1 cellular context compared by ENCODE assay signal in genomic region chr19:5680437-5681368, GRCh38.
TF ChIP-seq lines count a peak whose summit lies in the region.

A gene with protein sequence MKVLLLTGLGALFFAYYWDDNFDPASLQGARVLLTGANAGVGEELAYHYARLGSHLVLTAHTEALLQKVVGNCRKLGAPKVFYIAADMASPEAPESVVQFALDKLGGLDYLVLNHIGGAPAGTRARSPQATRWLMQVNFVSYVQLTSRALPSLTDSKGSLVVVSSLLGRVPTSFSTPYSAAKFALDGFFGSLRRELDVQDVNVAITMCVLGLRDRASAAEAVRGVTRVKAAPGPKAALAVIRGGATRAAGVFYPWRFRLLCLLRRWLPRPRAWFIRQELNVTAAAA (plus strand): TSS chr19:5681027. CDS start chr19:5684833, 3,806 bp downstream.
A gene with protein sequence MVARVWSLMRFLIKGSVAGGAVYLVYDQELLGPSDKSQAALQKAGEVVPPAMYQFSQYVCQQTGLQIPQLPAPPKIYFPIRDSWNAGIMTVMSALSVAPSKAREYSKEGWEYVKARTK (minus strand): TSS chr19:5680516. CDS start chr19:5680486, 30 bp downstream.

TF ChIP-seq in K562, 482 proteins besides CTCF, POLR2A, EP300 and RAD21 (continued from another document and continues in another):
- TF ChIP-seq, protein P1, sequence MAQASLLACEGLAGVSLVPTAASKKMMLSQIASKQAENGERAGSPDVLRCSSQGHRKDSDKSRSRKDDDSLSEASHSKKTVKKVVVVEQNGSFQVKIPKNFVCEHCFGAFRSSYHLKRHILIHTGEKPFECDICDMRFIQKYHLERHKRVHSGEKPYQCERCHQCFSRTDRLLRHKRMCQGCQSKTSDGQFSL (CRISPR knock-in tag; IDR thresholded peaks at IDR 0.05) = no peak
- TF ChIP-seq, protein P1 (tag; IDR thresholded peaks at IDR 0.05) = no peak
- TF ChIP-seq, protein P2, sequence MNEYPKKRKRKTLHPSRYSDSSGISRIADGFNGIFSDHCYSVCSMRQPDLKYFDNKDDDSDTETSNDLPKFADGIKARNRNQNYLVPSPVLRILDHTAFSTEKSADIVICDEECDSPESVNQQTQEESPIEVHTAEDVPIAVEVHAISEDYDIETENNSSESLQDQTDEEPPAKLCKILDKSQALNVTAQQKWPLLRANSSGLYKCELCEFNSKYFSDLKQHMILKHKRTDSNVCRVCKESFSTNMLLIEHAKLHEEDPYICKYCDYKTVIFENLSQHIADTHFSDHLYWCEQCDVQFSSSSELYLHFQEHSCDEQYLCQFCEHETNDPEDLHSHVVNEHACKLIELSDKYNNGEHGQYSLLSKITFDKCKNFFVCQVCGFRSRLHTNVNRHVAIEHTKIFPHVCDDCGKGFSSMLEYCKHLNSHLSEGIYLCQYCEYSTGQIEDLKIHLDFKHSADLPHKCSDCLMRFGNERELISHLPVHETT (CRISPR knock-in tag; conservative IDR thresholded peaks at IDR 0.05 in 1 of 2, IDR thresholded peaks at IDR 0.05 in 1 of 2) = peak in 1 of 2 experiments; percentile 94; a peak in 2 of 4 replicates
- TF ChIP-seq, protein P3, sequence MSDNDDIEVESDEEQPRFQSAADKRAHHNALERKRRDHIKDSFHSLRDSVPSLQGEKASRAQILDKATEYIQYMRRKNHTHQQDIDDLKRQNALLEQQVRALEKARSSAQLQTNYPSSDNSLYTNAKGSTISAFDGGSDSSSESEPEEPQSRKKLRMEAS (CRISPR knock-in tag; IDR thresholded peaks at IDR 0.05) = peak; percentile 64
- TF ChIP-seq PHF8 (IDR thresholded peaks at IDR 0.05; ENCODE audit: borderline replicate concordance, low read length) (peak; percentile 40; the same call in 1 of the 2 replicates), KDM5B (IDR thresholded peaks at IDR 0.05; ENCODE audit: insufficient replicate concordance, low read depth, low read length) (peak; percentile 94), POLR2H (tag; IDR thresholded peaks at IDR 0.05; ENCODE audit: low read depth) (no peak), BMI1 (IDR thresholded peaks at IDR 0.05; ENCODE audit: low read length) (peak; percentile 95), BCOR (IDR thresholded peaks at IDR 0.05) (no peak), ZNF121 (CRISPR knock-in tag; conservative IDR thresholded peaks at IDR 0.05) (no peak), ZFX (CRISPR knock-in tag; IDR thresholded peaks at IDR 0.05) (peak; percentile 94), ZNF445 (CRISPR knock-in tag; IDR thresholded peaks at IDR 0.05; ENCODE audit: low read depth) (no peak), DMBX1 (CRISPR knock-in tag; IDR thresholded peaks at IDR 0.05; ENCODE audit: borderline replicate concordance) (peak; percentile 75; the same call in 1 of the 2 replicates), MTA3 (IDR thresholded peaks at IDR 0.05; ENCODE audit: borderline replicate concordance) (peak; percentile 62; the same call in 1 of the 2 replicates), MXD1 (CRISPR knock-in tag; IDR thresholded peaks at IDR 0.05; ENCODE audit: borderline replicate concordance, poor library complexity, severe bottlenecking) (peak; percentile 67), BCL6 (CRISPR knock-in tag; IDR thresholded peaks at IDR 0.05) (peak; percentile 60; the same call in 1 of the 2 replicates), SAFB (IDR thresholded peaks at IDR 0.05; ENCODE audit: borderline replicate concordance, low read depth, low read length) (peak; percentile 88), SIN3A (IDR thresholded peaks at IDR 0.05; ENCODE audit: borderline replicate concordance in 2 of 2, control insufficient read depth in 1 of 2, low read depth in 2 of 2, low read length in 2 of 2) (peak; percentile 64 to 84; a peak in 2 of 4 replicates), TCF7 (IDR thresholded peaks at IDR 0.05; ENCODE audit: borderline replicate concordance) (peak; percentile 29; the same call in 1 of the 2 replicates), BHLHE40 (IDR thresholded peaks at IDR 0.05; ENCODE audit: low read length) (peak; percentile 94), C11orf30 (IDR thresholded peaks at IDR 0.05; ENCODE audit: low read depth) (peak; percentile 50), ZNF174 (CRISPR knock-in tag; IDR thresholded peaks at IDR 0.05) (no peak), ZFPM2 (CRISPR knock-in tag; IDR thresholded peaks at IDR 0.05) (no peak), PPARD (CRISPR knock-in tag; IDR thresholded peaks at IDR 0.05) (no peak), TAF1 (IDR thresholded peaks at IDR 0.05; ENCODE audit: control insufficient read depth, extremely low read depth, insufficient read depth, low read length, severe bottlenecking) (peak; percentile 57), CCNT2 (IDR thresholded peaks at IDR 0.05; ENCODE audit: borderline replicate concordance, extremely low read depth, insufficient read length, low read depth, low read length) (peak; percentile 56), ZBTB11 (CRISPR knock-in tag; IDR thresholded peaks at IDR 0.05) (peak in 2 of 3 experiments; percentile 56 to 95; a peak in 3 of 6 replicates), ZNF589 (CRISPR knock-in tag; IDR thresholded peaks at IDR 0.05; ENCODE audit: low read depth) (peak; percentile 22; the same call in 1 of the 2 replicates), ESRRA (IDR thresholded peaks at IDR 0.05; ENCODE audit: borderline replicate concordance, low read depth) (peak; percentile 94), STAT6 (CRISPR knock-in tag; IDR thresholded peaks at IDR 0.05) (no peak), JUN (IDR thresholded peaks at IDR 0.05; ENCODE audit: borderline replicate concordance, low read depth, low read length) (no peak), JUN (CRISPR knock-in tag; IDR thresholded peaks at IDR 0.05; ENCODE audit: borderline replicate concordance) (no peak), FOXA1 (IDR thresholded peaks at IDR 0.05; ENCODE audit: borderline replicate concordance) (no peak), RBM34 (IDR thresholded peaks at IDR 0.05; ENCODE audit: borderline replicate concordance, insufficient read depth, low read length) (no peak), RBM22 (IDR thresholded peaks at IDR 0.05; ENCODE audit: low read depth, low read length, poor library complexity, severe bottlenecking) (peak; percentile 94)
- TF ChIP-seq, protein P4, sequence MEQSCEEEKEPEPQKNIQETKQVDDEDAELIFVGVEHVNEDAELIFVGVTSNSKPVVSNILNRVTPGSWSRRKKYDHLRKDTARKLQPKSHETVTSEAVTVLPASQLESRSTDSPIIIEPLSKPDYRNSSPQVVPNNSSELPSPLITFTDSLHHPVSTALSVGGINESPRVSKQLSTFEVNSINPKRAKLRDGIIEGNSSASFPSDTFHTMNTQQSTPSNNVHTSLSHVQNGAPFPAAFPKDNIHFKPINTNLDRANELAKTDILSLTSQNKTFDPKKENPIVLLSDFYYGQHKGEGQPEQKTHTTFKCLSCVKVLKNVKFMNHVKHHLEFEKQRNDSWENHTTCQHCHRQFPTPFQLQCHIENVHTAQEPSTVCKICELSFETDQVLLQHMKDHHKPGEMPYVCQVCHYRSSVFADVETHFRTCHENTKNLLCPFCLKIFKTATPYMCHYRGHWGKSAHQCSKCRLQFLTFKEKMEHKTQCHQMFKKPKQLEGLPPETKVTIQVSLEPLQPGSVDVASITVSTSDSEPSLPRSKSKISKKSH (CRISPR knock-in tag; IDR thresholded peaks at IDR 0.05) = no peak
- TF ChIP-seq, protein P5, sequence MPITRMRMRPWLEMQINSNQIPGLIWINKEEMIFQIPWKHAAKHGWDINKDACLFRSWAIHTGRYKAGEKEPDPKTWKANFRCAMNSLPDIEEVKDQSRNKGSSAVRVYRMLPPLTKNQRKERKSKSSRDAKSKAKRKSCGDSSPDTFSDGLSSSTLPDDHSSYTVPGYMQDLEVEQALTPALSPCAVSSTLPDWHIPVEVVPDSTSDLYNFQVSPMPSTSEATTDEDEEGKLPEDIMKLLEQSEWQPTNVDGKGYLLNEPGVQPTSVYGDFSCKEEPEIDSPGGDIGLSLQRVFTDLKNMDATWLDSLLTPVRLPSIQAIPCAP (CRISPR knock-in tag; IDR thresholded peaks at IDR 0.05; ENCODE audit: borderline replicate concordance) = no peak
- TF ChIP-seq, protein P6, sequence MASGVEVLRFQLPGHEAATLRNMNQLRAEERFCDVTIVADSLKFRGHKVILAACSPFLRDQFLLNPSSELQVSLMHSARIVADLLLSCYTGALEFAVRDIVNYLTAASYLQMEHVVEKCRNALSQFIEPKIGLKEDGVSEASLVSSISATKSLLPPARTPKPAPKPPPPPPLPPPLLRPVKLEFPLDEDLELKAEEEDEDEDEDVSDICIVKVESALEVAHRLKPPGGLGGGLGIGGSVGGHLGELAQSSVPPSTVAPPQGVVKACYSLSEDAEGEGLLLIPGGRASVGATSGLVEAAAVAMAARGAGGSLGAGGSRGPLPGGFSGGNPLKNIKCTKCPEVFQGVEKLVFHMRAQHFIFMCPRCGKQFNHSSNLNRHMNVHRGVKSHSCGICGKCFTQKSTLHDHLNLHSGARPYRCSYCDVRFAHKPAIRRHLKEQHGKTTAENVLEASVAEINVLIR (CRISPR knock-in tag; IDR thresholded peaks at IDR 0.05) = peak; percentile 64
- TF ChIP-seq, protein P7, sequence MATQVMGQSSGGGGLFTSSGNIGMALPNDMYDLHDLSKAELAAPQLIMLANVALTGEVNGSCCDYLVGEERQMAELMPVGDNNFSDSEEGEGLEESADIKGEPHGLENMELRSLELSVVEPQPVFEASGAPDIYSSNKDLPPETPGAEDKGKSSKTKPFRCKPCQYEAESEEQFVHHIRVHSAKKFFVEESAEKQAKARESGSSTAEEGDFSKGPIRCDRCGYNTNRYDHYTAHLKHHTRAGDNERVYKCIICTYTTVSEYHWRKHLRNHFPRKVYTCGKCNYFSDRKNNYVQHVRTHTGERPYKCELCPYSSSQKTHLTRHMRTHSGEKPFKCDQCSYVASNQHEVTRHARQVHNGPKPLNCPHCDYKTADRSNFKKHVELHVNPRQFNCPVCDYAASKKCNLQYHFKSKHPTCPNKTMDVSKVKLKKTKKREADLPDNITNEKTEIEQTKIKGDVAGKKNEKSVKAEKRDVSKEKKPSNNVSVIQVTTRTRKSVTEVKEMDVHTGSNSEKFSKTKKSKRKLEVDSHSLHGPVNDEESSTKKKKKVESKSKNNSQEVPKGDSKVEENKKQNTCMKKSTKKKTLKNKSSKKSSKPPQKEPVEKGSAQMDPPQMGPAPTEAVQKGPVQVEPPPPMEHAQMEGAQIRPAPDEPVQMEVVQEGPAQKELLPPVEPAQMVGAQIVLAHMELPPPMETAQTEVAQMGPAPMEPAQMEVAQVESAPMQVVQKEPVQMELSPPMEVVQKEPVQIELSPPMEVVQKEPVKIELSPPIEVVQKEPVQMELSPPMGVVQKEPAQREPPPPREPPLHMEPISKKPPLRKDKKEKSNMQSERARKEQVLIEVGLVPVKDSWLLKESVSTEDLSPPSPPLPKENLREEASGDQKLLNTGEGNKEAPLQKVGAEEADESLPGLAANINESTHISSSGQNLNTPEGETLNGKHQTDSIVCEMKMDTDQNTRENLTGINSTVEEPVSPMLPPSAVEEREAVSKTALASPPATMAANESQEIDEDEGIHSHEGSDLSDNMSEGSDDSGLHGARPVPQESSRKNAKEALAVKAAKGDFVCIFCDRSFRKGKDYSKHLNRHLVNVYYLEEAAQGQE (CRISPR knock-in tag; IDR thresholded peaks at IDR 0.05; ENCODE audit: low read depth) = peak; percentile 68; the same call in 1 of the 2 replicates
